ENCODE assay signal across 8 cellular contexts in genomic region chr1:157478030-157478429, GRCh38.
"Had no signal": no experiment of that assay in that cellular context is flagged by ENCODE, and none has a peak within 500 bp of the region (broad histone marks: within the 10 kb centered on the region; RNA-seq: fewer than 3 reads in every experiment).

No MANE protein-coding gene starts in this region.

- H3K4me3 ChIP-seq: GM23248, GM23338, HAP-1 had no signal

- DNase-seq: GM23248, GOT3, H7, H9, HCEC 1CT, HFFc6 had no signal

- H3K27ac ChIP-seq: GM23248 had no signal

- H3K36me3 ChIP-seq: HAP-1 had no signal

- H3K4me1 ChIP-seq: HAP-1 had no signal
